Comparison of ENCODE assay signal across 8 cellular contexts in the genomic region with DNA sequence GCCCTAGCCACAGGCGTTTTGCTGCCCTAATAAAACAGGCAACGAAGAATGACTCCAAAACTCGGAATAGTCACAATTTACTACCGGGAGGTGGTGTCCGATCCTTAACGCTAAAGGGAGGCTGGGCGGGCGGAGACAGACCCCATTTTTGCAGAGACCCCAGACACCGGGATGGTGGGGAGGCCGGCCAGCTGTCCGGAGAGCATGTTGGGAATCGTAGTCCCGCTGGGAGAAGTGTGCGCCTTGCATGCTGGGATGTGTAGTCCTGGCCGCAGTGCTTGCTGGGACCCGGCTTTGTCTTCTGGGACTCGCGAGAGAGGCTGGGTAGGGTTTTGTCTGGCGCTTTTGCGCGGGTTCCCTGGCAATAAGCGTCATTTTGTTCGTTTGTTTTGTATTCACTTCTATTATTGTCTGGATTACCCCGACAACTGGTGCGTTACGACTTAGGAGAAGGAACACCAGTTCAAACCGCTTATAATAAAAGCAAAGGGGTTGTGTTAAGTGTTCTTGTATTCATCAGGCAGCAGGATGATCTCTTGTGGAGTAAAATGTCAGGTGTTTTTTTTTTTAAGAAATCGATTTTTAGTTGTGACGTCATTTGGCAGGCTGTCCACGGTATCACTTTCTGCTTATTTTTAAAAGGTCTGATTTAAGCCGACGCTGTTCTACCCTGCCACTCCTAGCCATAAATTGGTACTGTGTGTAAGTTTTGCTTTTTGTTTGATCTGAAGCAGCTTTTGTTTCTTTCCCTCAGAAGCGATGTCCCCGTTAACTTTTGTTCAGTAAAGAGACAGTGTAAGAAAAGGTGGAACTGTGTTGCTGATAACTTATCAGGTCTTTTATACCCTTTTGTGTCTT. TPM values are rescaled to one million over a fixed set of nuclear protein-coding genes. Genes with fewer than 3 reads are reported as not detected.
DNase-seq lines count a peak whose midpoint lies in the region; TF ChIP-seq lines count a peak whose summit lies in the region.

No MANE protein-coding gene starts in this region.

- H3K4me1 ChIP-seq in MM.1S (ENCODE audit: low read length), result 0 out of 2 replicates have a peak, but pooled peaks cover 4% of the 10 kb centered on the region
- peaks cover 25% of the 10 kb centered on the region for H3K4me1 ChIP-seq in neural progenitor cell

- peaks cover 2% of the 10 kb centered on the region for H3K36me3 Mint-ChIP-seq in neural progenitor cell

- peaks cover 27% of the 10 kb centered on the region for H3K4me1 Mint-ChIP-seq in neural progenitor cell

- H3K79me2 ChIP-seq in MM.1S (ENCODE audit: low read length) (peaks cover 42% of the 10 kb centered on the region), neural progenitor cell (ENCODE audit: low read depth) (peaks cover 42% of the 10 kb centered on the region)

- H3K4me3 ChIP-seq in MM.1S (ENCODE audit: low read length), result peak overlapping the region; percentile 82
- H3K4me3 ChIP-seq in neural progenitor cell, result peak overlapping the region; percentile 71

- no peaks in the 10 kb centered on the region for H3K9me3 Mint-ChIP-seq in neural progenitor cell

- DNase-seq in GDM1 (lab: John Stamatoyannopoulos, UW) (peak; percentile 97), HCEC 1CT (peak; percentile 98), MM.1S (peak; percentile 87), SHP77 treated with DMSO at 0.1 percent for 48 hours (lab: John Stamatoyannopoulos, UW) (peak; percentile 96), foreskin melanocyte (peak; percentile 98), neural progenitor cell (ENCODE audit: low spot score) (peak; percentile 98), stromal cell of bone marrow (ENCODE audit: low read depth) (peak; percentile 98)
- peak; percentile 91 to 95 (median 94) for DNase-seq in activated naive CD4-positive, alpha-beta T cell (lab: John Stamatoyannopoulos, UW)

- H3K9me3 ChIP-seq in MM.1S (replicated peaks; ENCODE audit: insufficient read depth, low read length), result no peaks in the 10 kb centered on the region
- no peaks in the 10 kb centered on the region for H3K9me3 ChIP-seq in neural progenitor cell (ENCODE audit: low read depth)

- peaks cover 7% of the 10 kb centered on the region for H3K27me3 Mint-ChIP-seq in neural progenitor cell (ENCODE audit: insufficient read depth, low read depth)

- H2AFZ ChIP-seq in MM.1S (ENCODE audit: low read length), result peak overlapping the region; percentile 55
- H2AFZ ChIP-seq in neural progenitor cell (replicated peaks), result peak overlapping the region; percentile 98

- H3K27ac ChIP-seq in MM.1S (ENCODE audit: low read length) (peak overlapping the region; percentile 80), neural progenitor cell (no peak overlapping the region)

- peak overlapping the region; percentile 96 for H3K4me3 Mint-ChIP-seq in neural progenitor cell

- H3K9ac ChIP-seq in MM.1S (ENCODE audit: low read length) (peak overlapping the region; percentile 80), neural progenitor cell (peak overlapping the region; percentile 66)

- H3F3A ChIP-seq in MM.1S (ENCODE audit: insufficient read depth, low read length) (peaks cover 4% of the 10 kb centered on the region; the same call in 1 of the 2 replicates), neural progenitor cell (ENCODE audit: low read depth) (peaks cover 8% of the 10 kb centered on the region)

- H3K27ac Mint-ChIP-seq in neural progenitor cell, result peak overlapping the region; percentile 72

- no peaks in the 10 kb centered on the region for H3K27me3 ChIP-seq in MM.1S (replicated peaks; ENCODE audit: insufficient read depth, low read length)
- H3K27me3 ChIP-seq in neural progenitor cell, result no peaks in the 10 kb centered on the region

- TF ChIP-seq CTCF in MM.1S (IDR thresholded peaks at IDR 0.05; ENCODE audit: low read length) (no peak), neural progenitor cell (IDR thresholded peaks at IDR 0.05) (no peak)

- H3K4me2 ChIP-seq in MM.1S (ENCODE audit: low read depth, low read length) (peak overlapping the region; percentile 82), neural progenitor cell (peak overlapping the region; percentile 97)

- H3K9me2 ChIP-seq in MM.1S (replicated peaks; ENCODE audit: insufficient read depth, low read length), result no peaks in the 10 kb centered on the region

- H4K20me1 ChIP-seq in MM.1S (ENCODE audit: insufficient read depth, low read length) (no peaks in the 10 kb centered on the region), neural progenitor cell (ENCODE audit: low read depth) (peaks cover 16% of the 10 kb centered on the region)

- H3K36me3 ChIP-seq in MM.1S (replicated peaks; ENCODE audit: insufficient read depth, low read length) (no peaks in the 10 kb centered on the region), neural progenitor cell (peaks cover 4% of the 10 kb centered on the region)

RNA-seq across cellular contexts. Expression of gene HSPH1, which starts 0.7 kb away (rescaled TPM):
- 61.7 and 94.9 TPM in 2 replicates for total RNA-seq in neural progenitor cell (ENCODE audit: low replicate concordance)

RNA-seq across cellular contexts. Expression of gene B3GLCT, which starts 37.4 kb away (rescaled TPM):
- total RNA-seq in neural progenitor cell (ENCODE audit: low replicate concordance), result 11.0 and 16.9 TPM in 2 replicates
